Comparison of ENCODE assay signal across 1 cellular context in genomic region chr1:205567716-205568115, GRCh38.
A peak's percentile ranks its signal among the peaks of the same experiment; 100 is the strongest.
TF ChIP-seq lines count a peak whose summit lies in the region.

No MANE protein-coding gene starts in this region.

TF ChIP-seq in HepG2, 621 proteins besides CTCF, POLR2A, EP300 and RAD21:
- TF ChIP-seq ZSCAN5A (CRISPR knock-in tag; IDR thresholded peaks at IDR 0.05; ENCODE audit: borderline replicate concordance), result no peak
- 0 out of 2 replicates have a peak, but pooled peaks have one; percentile 19 for TF ChIP-seq ATF7 (IDR thresholded peaks at IDR 0.05)
- no peak for TF ChIP-seq ATF7 (CRISPR knock-in tag; IDR thresholded peaks at IDR 0.05)
